In genomic region chr13:54206601-54207000, GRCh38 we compare ENCODE assay signal across 4 cellular contexts.
"Had no signal": no experiment of that assay in that cellular context is flagged by ENCODE, and none has a peak within 500 bp of the region (broad histone marks: within the 10 kb centered on the region; RNA-seq: fewer than 3 reads in every experiment).

No MANE protein-coding gene starts in this region.

- DNase-seq: IMR-90, KG1 had no signal

- ATAC-seq: HepG2, K562 had no signal
